Comparison of ENCODE assay signal across 16 cellular contexts in genomic region chr2:395886-396285, GRCh38.
DNase-seq lines count a peak whose midpoint lies in the region; ATAC-seq and TF ChIP-seq lines count a peak whose summit lies in the region.
"Had no signal": no experiment of that assay in that cellular context is flagged by ENCODE, and none has a peak within 500 bp of the region (broad histone marks: within the 10 kb centered on the region; RNA-seq: fewer than 3 reads in every experiment).

No MANE protein-coding gene starts in this region.

- H3K4me3 Mint-ChIP-seq in activated CD4-positive, alpha-beta T cell treated with anti-CD3 and anti-CD28 coated beads, Interleukin-2, amount 10 ng/mL, durations not matched to agents 24 days and 14 days, result no peak overlapping the region
- H3K4me3 Mint-ChIP-seq in WTC11, result no peak overlapping the region
- H3K4me3 Mint-ChIP-seq in nephron progenitor cell, result no peak overlapping the region
- no peak overlapping the region for H3K4me3 Mint-ChIP-seq in type B pancreatic cell
- H3K4me3 Mint-ChIP-seq: CD14-positive monocyte; CD8-positive, alpha-beta T cell had no signal

- intact Hi-C loops in activated CD4-positive, alpha-beta T cell treated with anti-CD3 and anti-CD28 coated beads, Interleukin-2, amount 10 ng/mL, durations not matched to agents 24 days and 14 days (cut with micrococcal nuclease), result loop anchor here (2.0 kb wide), 2 partner anchors 79 to 131 kb away; partner anchors contain the start of genes ACP1 and SH3YL1
- intact Hi-C loops in esophagus squamous epithelium (cut with DNase I), result no loop called here

- H3K36me3 ChIP-seq in esophagus squamous epithelium, result no peaks in the 10 kb centered on the region
- H3K36me3 ChIP-seq: HAP-1 had no signal

- peaks cover 0 to 15% (median 0%) of the 10 kb centered on the region in 4 donors for H3K27me3 ChIP-seq in esophagus squamous epithelium

- CTCF ChIA-PET in WTC11 (lab: Charles Lee), result no interaction called here

- H3K27ac Mint-ChIP-seq in activated CD4-positive, alpha-beta T cell treated with anti-CD3 and anti-CD28 coated beads, Interleukin-2, amount 10 ng/mL, durations not matched to agents 24 days and 14 days, result no peak overlapping the region
- H3K27ac Mint-ChIP-seq in WTC11, result 0 out of 2 replicates have a peak overlapping the region, but pooled peaks have one; percentile 11
- H3K27ac Mint-ChIP-seq in nephron progenitor cell, result peak overlapping the region; percentile 55
- peak overlapping the region; percentile 75 for H3K27ac Mint-ChIP-seq in type B pancreatic cell
- H3K27ac Mint-ChIP-seq: CD14-positive monocyte; CD8-positive, alpha-beta T cell had no signal

- no peak for ATAC-seq in WTC11
- ATAC-seq: CD8-positive, alpha-beta T cell had no signal

- TF ChIP-seq CTCF in WTC11 (IDR thresholded peaks at IDR 0.05), result no peak
- TF ChIP-seq CTCF in nephron progenitor cell (IDR thresholded peaks at IDR 0.05), result no peak
- TF ChIP-seq CTCF in type B pancreatic cell (conservative IDR thresholded peaks at IDR 0.05), result no peak
- no peak for TF ChIP-seq CTCF in esophagus squamous epithelium (IDR thresholded peaks at IDR 0.05)

- DNase-seq in activated CD4-positive, alpha-beta T cell treated with anti-CD3 and anti-CD28 coated beads, Interleukin-2, amount 10 ng/mL, durations not matched to agents 24 days and 14 days, result peak; percentile 45
- DNase-seq in activated CD4-positive, alpha-beta T cell treated with anti-CD3 and anti-CD28 coated beads, Interleukin-2, amount 50 U/mL, for 1 hour, result no peak
- DNase-seq in WTC11 (ENCODE audit: low spot score) (no peak), nephron progenitor cell (no peak), type B pancreatic cell (ENCODE audit: extremely low spot score, unreplicated experiment) (no peak), hippocampal formation (lab: John Stamatoyannopoulos, UW) (no peak), esophagus squamous epithelium (lab: John Stamatoyannopoulos, UW) (no peak)
- no peak for DNase-seq in stimulated activated CD4-positive, alpha-beta T cell treated with anti-CD3 and anti-CD28 coated beads, Interleukin-2, amount 100 ng/mL, for 48 hours
- DNase-seq: CD8-positive, alpha-beta T cell; COR-L47; DMS153; DMS79 treated with DMSO at 0.1 percent for 48 hours; GDM1 had no signal

- 70 to 89% methylated on average over 9 to 11 of the region's 12 CpGs for WGBS in esophagus squamous epithelium, 2 donors

- H3K27me3 Mint-ChIP-seq in activated CD4-positive, alpha-beta T cell treated with anti-CD3 and anti-CD28 coated beads, Interleukin-2, amount 10 ng/mL, durations not matched to agents 24 days and 14 days, result no peaks in the 10 kb centered on the region
- no peaks in the 10 kb centered on the region for H3K27me3 Mint-ChIP-seq in WTC11 (ENCODE audit: low read depth)
- H3K27me3 Mint-ChIP-seq in nephron progenitor cell (ENCODE audit: low read depth, poor library complexity), result peaks cover 3% of the 10 kb centered on the region
- H3K27me3 Mint-ChIP-seq in type B pancreatic cell, result peaks cover 3% of the 10 kb centered on the region

- POLR2A ChIA-PET in WTC11 (lab: Charles Lee), result no interaction called here

- no peak overlapping the region for H3K4me3 ChIP-seq in esophagus squamous epithelium
- H3K4me3 ChIP-seq: HAP-1 had no signal

- H3K4me1 ChIP-seq in esophagus squamous epithelium, result peaks cover 0 to 13% (median 0%) of the 10 kb centered on the region in 3 donors
- H3K4me1 ChIP-seq: HAP-1 had no signal

- H3K27ac ChIP-seq in esophagus squamous epithelium, result no peak overlapping the region
- H3K27ac ChIP-seq: 22Rv1 had no signal

- no peaks in the 10 kb centered on the region for H3K36me3 Mint-ChIP-seq in activated CD4-positive, alpha-beta T cell treated with anti-CD3 and anti-CD28 coated beads, Interleukin-2, amount 10 ng/mL, durations not matched to agents 24 days and 14 days (ENCODE audit: low read depth)
- H3K36me3 Mint-ChIP-seq in WTC11 (no peaks in the 10 kb centered on the region), nephron progenitor cell (ENCODE audit: low read depth) (no peaks in the 10 kb centered on the region), type B pancreatic cell (no peaks in the 10 kb centered on the region)
- H3K36me3 Mint-ChIP-seq: CD14-positive monocyte; CD8-positive, alpha-beta T cell had no signal

- TF ChIP-seq POLR2A in esophagus squamous epithelium (IDR thresholded peaks at IDR 0.05), result no peak

- H3K9me3 Mint-ChIP-seq in activated CD4-positive, alpha-beta T cell treated with anti-CD3 and anti-CD28 coated beads, Interleukin-2, amount 10 ng/mL, durations not matched to agents 24 days and 14 days, result no peaks in the 10 kb centered on the region
- H3K9me3 Mint-ChIP-seq in WTC11, result no peaks in the 10 kb centered on the region
- no peaks in the 10 kb centered on the region for H3K9me3 Mint-ChIP-seq in nephron progenitor cell
- H3K9me3 Mint-ChIP-seq in type B pancreatic cell, result no peaks in the 10 kb centered on the region
- H3K9me3 Mint-ChIP-seq: CD8-positive, alpha-beta T cell had no signal

- peaks cover 13% of the 10 kb centered on the region for H3K4me1 Mint-ChIP-seq in activated CD4-positive, alpha-beta T cell treated with anti-CD3 and anti-CD28 coated beads, Interleukin-2, amount 10 ng/mL, durations not matched to agents 24 days and 14 days
- H3K4me1 Mint-ChIP-seq in WTC11 (no peaks in the 10 kb centered on the region), nephron progenitor cell (peaks cover 63% of the 10 kb centered on the region), type B pancreatic cell (ENCODE audit: unreplicated experiment) (peaks cover 33% of the 10 kb centered on the region)

- H3K9me3 ChIP-seq in esophagus squamous epithelium, result no peaks in the 10 kb centered on the region
- H3K9me3 ChIP-seq: HAP-1 had no signal

TF ChIP-seq in WTC11, 78 proteins besides CTCF, POLR2A, EP300 and RAD21:
- TF ChIP-seq IRF2 (CRISPR knock-in tag; IDR thresholded peaks at IDR 0.05; ENCODE audit: borderline replicate concordance, low read depth), result no peak
- TF ChIP-seq TP53 (CRISPR knock-in tag; IDR thresholded peaks at IDR 0.05), result no peak
- TF ChIP-seq ZNF263 (CRISPR knock-in tag; IDR thresholded peaks at IDR 0.05; ENCODE audit: low read depth), result no peak
- TF ChIP-seq NR3C1 (CRISPR knock-in tag; conservative IDR thresholded peaks at IDR 0.05; ENCODE audit: low read depth), result no peak
- no peak for TF ChIP-seq ARID4B (CRISPR knock-in tag; IDR thresholded peaks at IDR 0.05; ENCODE audit: borderline replicate concordance)
- TF ChIP-seq FOXK1 (CRISPR knock-in tag; IDR thresholded peaks at IDR 0.05), result no peak
